ENCODE assay signal across 23 cellular contexts in the genomic region with DNA sequence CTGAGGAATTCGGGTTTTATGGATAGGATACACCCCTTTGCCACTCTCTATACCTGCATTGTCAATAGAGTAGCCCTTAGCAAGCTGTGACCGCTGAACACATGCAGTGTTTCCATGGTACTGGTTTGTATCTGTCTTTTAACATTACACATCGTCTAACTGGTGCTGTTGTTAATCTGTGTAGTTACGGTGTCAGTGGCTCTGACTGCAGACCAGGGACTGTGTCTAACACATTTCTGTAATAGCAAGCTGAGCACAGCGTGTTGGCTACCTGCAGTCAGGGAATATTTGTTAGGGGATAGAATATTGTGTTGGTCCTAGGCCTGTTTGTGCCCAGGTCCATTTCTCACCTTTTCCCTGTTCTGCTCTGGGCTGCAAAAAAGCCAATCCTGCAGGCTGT. TPM values are rescaled to one million over a fixed set of nuclear protein-coding genes. Genes with fewer than 3 reads are reported as not detected.
"Had no signal": no experiment of that assay in that cellular context is flagged by ENCODE, and none has a peak within 500 bp of the region (broad histone marks: within the 10 kb centered on the region; RNA-seq: fewer than 3 reads in every experiment).

No MANE protein-coding gene starts in this region.

- H3K4me2 ChIP-seq: smooth muscle cell had no signal

- H3K9me3 Mint-ChIP-seq: immature natural killer cell; naive thymus-derived CD8-positive, alpha-beta T cell; nephron; stimulated activated naive B cell treated with anti-CD40 and anti-IgM and Interleukin-4, amounts not matched to agents 10 μg/mL and 1 μg/mL and 100 μg/mL, for 72 hours had no signal

- DNase-seq: hypothalamus; immature natural killer cell; kidney; left colon; left ventricle myocardium inferior; naive thymus-derived CD8-positive, alpha-beta T cell; ovary; right lobe of liver; stimulated activated CD4-positive, alpha-beta T cell treated with anti-CD3 and anti-CD28 coated beads, Interleukin-1b, Interleukin-23, amount 100 ng/mL, for 48 hours; stimulated activated CD4-positive, alpha-beta T cell treated with anti-CD3 and anti-CD28 coated beads, Interleukin-2, amount 100 ng/mL, for 48 hours; stimulated activated naive B cell treated with anti-CD40 and anti-IgM and Interleukin-4, amounts not matched to agents 10 μg/mL and 1 μg/mL and 100 μg/mL, for 72 hours; stimulated activated naive CD8-positive, alpha-beta T cell treated with anti-CD3 and anti-CD28 coated beads, Interleukin-15, Interleukin-2, amounts not matched to agents 100 U/mL and 50 U/mL, for 24 hours; stomach; testis; thyroid gland; transverse colon; upper lobe of left lung had no signal

- H3K4me1 Mint-ChIP-seq: immature natural killer cell; nephron; stimulated activated naive B cell treated with anti-CD40 and anti-IgM and Interleukin-4, amounts not matched to agents 10 μg/mL and 1 μg/mL and 100 μg/mL, for 72 hours had no signal

- H3K36me3 ChIP-seq: ovary, vagina had no signal

- ATAC-seq: left colon; naive thymus-derived CD8-positive, alpha-beta T cell; right lobe of liver; stimulated activated naive B cell treated with anti-CD40 and anti-IgM and Interleukin-4, amounts not matched to agents 10 μg/mL and 1 μg/mL and 100 μg/mL, for 72 hours; stimulated activated naive CD8-positive, alpha-beta T cell treated with anti-CD3 and anti-CD28 coated beads, Interleukin-15, Interleukin-2, amounts not matched to agents 100 U/mL and 50 U/mL, for 24 hours had no signal

- H3K4me1 ChIP-seq: left ventricle myocardium inferior, right atrium auricular region, right lobe of liver, stomach, testis, thyroid gland, transverse colon, upper lobe of left lung, vagina had no signal

- H3K27ac ChIP-seq: left ventricle myocardium inferior, ovary, right atrium auricular region, right lobe of liver, stomach, testis, thyroid gland, transverse colon, upper lobe of left lung, vagina had no signal

- H3K4me3 ChIP-seq: left ventricle myocardium inferior, lung, ovary, right atrium auricular region, right lobe of liver, smooth muscle cell, stomach, testis, thyroid gland, transverse colon, upper lobe of left lung, vagina had no signal

- H3K27ac Mint-ChIP-seq: nephron; progenitor cell of endocrine pancreas; stimulated activated naive B cell treated with anti-CD40 and anti-IgM and Interleukin-4, amounts not matched to agents 10 μg/mL and 1 μg/mL and 100 μg/mL, for 72 hours had no signal

- H3K9me3 ChIP-seq: left ventricle myocardium inferior, ovary, right atrium auricular region, right lobe of liver, stomach, testis, thyroid gland, transverse colon, upper lobe of left lung, vagina had no signal

- H3K27me3 ChIP-seq: ovary, right atrium auricular region, right lobe of liver, stomach, testis, thyroid gland, transverse colon, upper lobe of left lung, vagina had no signal

- H3K27me3 Mint-ChIP-seq: naive thymus-derived CD8-positive, alpha-beta T cell; progenitor cell of endocrine pancreas; stimulated activated naive B cell treated with anti-CD40 and anti-IgM and Interleukin-4, amounts not matched to agents 10 μg/mL and 1 μg/mL and 100 μg/mL, for 72 hours had no signal

- H3K4me3 Mint-ChIP-seq: immature natural killer cell; naive thymus-derived CD8-positive, alpha-beta T cell; nephron; stimulated activated naive B cell treated with anti-CD40 and anti-IgM and Interleukin-4, amounts not matched to agents 10 μg/mL and 1 μg/mL and 100 μg/mL, for 72 hours had no signal

RNA-seq across cellular contexts. Expression of a gene that starts 51.0 kb away (rescaled TPM):
- total RNA-seq: left colon, smooth muscle cell had no signal
